Comparison of ENCODE assay signal across 19 cellular contexts in the genomic region with DNA sequence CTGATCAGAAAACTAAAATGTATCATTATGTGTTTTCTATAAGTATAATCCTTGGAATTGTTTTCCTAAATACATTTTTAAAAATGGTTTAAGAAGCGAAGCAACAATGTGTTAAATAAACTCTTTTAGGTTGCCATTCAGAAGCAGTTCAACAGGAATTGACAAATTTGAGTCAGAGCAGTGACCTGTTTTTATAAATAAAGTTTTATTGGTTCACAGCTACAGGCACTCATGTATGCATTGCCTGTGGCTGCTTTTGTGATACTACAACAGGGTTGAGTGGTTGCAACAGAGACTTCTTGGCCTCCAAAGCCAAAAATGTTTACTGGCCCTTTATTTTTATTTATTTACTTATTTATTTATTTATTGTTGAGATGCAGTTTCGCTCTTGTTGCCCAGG.
DNase-seq lines count a peak whose midpoint lies in the region; ATAC-seq, FAIRE-seq and TF ChIP-seq lines count a peak whose summit lies in the region.
"Had no signal": no experiment of that assay in that cellular context is flagged by ENCODE, and none has a peak within 500 bp of the region (broad histone marks: within the 10 kb centered on the region; RNA-seq: fewer than 3 reads in every experiment).

No MANE protein-coding gene starts in this region.

- TF ChIP-seq RAD21 in GM12878 (IDR thresholded peaks at IDR 0.05; ENCODE audit: insufficient read depth, low read depth, low read length): no peak

- no peak for TF ChIP-seq EP300 in GM12878 (IDR thresholded peaks at IDR 0.05; ENCODE audit: borderline replicate concordance in 1 of 2, control insufficient read depth in 1 of 2, low read depth in 2 of 2, low read length in 2 of 2)

- in situ Hi-C loops in mammary epithelial cell (cut with MboI; ENCODE audit: low sequenced_read_pairs in 2 of 2): no loop called here
- in situ Hi-C loops in GM12878 (cut with MboI): no loop called here

- H3K4me3 ChIP-seq in mammary epithelial cell (replicated peaks in 1 of 3; ENCODE audit: insufficient read depth in 1 of 3, low read depth in 2 of 3, low read length in 3 of 3) (no peak overlapping the region), breast epithelium (no peak overlapping the region), GM12878 (no peak overlapping the region)
- H3K4me3 ChIP-seq: BLaER1, GM23248 had no signal

- H3K27me3 ChIP-seq in mammary epithelial cell (ENCODE audit: insufficient read depth, low read length): no peaks in the 10 kb centered on the region
- H3K27me3 ChIP-seq in breast epithelium: no peaks in the 10 kb centered on the region
- H3K27me3 ChIP-seq in GM12878 (replicated peaks in 1 of 2; ENCODE audit: control insufficient read depth in 2 of 2, insufficient read depth in 2 of 2, low read length in 1 of 2): no peaks in the 10 kb centered on the region

- H3K79me2 ChIP-seq in mammary epithelial cell (ENCODE audit: insufficient read depth, low read length) (no peaks in the 10 kb centered on the region), GM12878 (ENCODE audit: control insufficient read depth, insufficient read depth, low read length) (no peaks in the 10 kb centered on the region)

- no peak overlapping the region for H3K9ac ChIP-seq in mammary epithelial cell (ENCODE audit: insufficient read depth, low read length)
- no peak overlapping the region for H3K9ac ChIP-seq in GM12878 (ENCODE audit: control insufficient read depth, insufficient read depth, low read length)
- H3K9ac ChIP-seq: BLaER1, GM23248 had no signal

- SMC1A ChIA-PET in GM12878 (lab: Charles Lee; ENCODE audit: uncharacterized antibody, unreplicated experiment): interaction anchor here (1.4 kb wide), 1 partner anchor 31 kb away, joined by 3 read pairs; no protein-coding TSS in a partner anchor

- intact Hi-C loops in mammary epithelial cell (cut with micrococcal nuclease) (no loop called here), breast epithelium (cut with DNase I; ENCODE audit: low total_unique reads) (no loop called here), GM12878 (cut with micrococcal nuclease; ENCODE audit: unreplicated experiment) (no loop called here)

- BruUV-seq in mammary epithelial cell (replicated peaks; lab: Mats Ljungman, UMichigan) (no TSS peak), GM12878 (replicated peaks; lab: Mats Ljungman, UMichigan) (no TSS peak)

- POLR2A ChIA-PET in GM12878 (lab: Charles Lee): no interaction called here

- CTCF ChIA-PET in mammary epithelial cell (lab: Charles Lee; ENCODE audit: low non-redundant PET) (no interaction called here), GM12878 (lab: Yijun Ruan, JAX) (no interaction called here)

- TF ChIP-seq CTCF in mammary epithelial cell (conservative IDR thresholded peaks at IDR 0.05 in 1 of 2, IDR thresholded peaks at IDR 0.05 in 1 of 2; ENCODE audit: extremely low read depth in 1 of 2, insufficient read depth in 1 of 2, low read depth in 1 of 2, low read length in 2 of 2) (no peak), breast epithelium (IDR thresholded peaks at IDR 0.05) (no peak), GM12878 (IDR thresholded peaks at IDR 0.05 in 2 of 3, conservative IDR thresholded peaks at IDR 0.05 in 1 of 3; ENCODE audit: control insufficient read depth in 2 of 3, extremely low read depth in 1 of 3, insufficient read depth in 1 of 3, low read depth in 3 of 3, low read length in 3 of 3) (no peak)

- no peak for TF ChIP-seq POLR2A in breast epithelium (IDR thresholded peaks at IDR 0.05)
- TF ChIP-seq POLR2A in GM12878 (IDR thresholded peaks at IDR 0.05; ENCODE audit: low read depth, low read length): no peak

- H2AFZ ChIP-seq in mammary epithelial cell (ENCODE audit: low read depth, low read length) (no peak overlapping the region), GM12878 (ENCODE audit: control insufficient read depth, low read depth, low read length) (no peak overlapping the region)
- H2AFZ ChIP-seq: GM23248 had no signal

- DNase-seq in mammary epithelial cell: no peak
- no peak for DNase-seq in breast epithelium (ENCODE audit: low spot score in 2 of 2)
- no peak for DNase-seq in GM12878 (ENCODE audit: low read depth, low spot score)
- no peak for DNase-seq in epithelial cell of prostate (ENCODE audit: low read depth, low spot score)
- no peak for DNase-seq in substantia nigra (lab: John Stamatoyannopoulos, UW)
- no peak for DNase-seq in NCI-H345 treated with DMSO at 0.1 percent for 48 hours (lab: John Stamatoyannopoulos, UW; ENCODE audit: unreplicated experiment)
- DNase-seq: Caco-2; CD4-positive, CD25-positive, alpha-beta regulatory T cell; CD8-positive, alpha-beta T cell; DND-41; GM23248; H7; HCEC 1CT had no signal

- H3K36me3 ChIP-seq in mammary epithelial cell (ENCODE audit: insufficient read depth, low read length) (no peaks in the 10 kb centered on the region), breast epithelium (no peaks in the 10 kb centered on the region), GM12878 (ENCODE audit: control insufficient read depth in 2 of 2, insufficient read depth in 2 of 2, low read length in 1 of 2) (no peaks in the 10 kb centered on the region)
- H3K36me3 ChIP-seq: BLaER1 had no signal

- ATAC-seq in GM12878: no peak
- ATAC-seq: CD8-positive, alpha-beta T cell had no signal

- H3K4me2 ChIP-seq in mammary epithelial cell (ENCODE audit: insufficient read depth, low read depth, low read length) (no peak overlapping the region), GM12878 (ENCODE audit: control insufficient read depth, insufficient read depth) (no peak overlapping the region)
- H3K4me2 ChIP-seq: BLaER1 had no signal

- peaks cover 8% of the 10 kb centered on the region for H3K4me1 ChIP-seq in mammary epithelial cell (ENCODE audit: insufficient read depth, low read length)
- H3K4me1 ChIP-seq in breast epithelium: no peaks in the 10 kb centered on the region
- no peaks in the 10 kb centered on the region for H3K4me1 ChIP-seq in GM12878 (ENCODE audit: control insufficient read depth, insufficient read depth, low read length)
- H3K4me1 ChIP-seq: BLaER1, Caco-2 had no signal

- RAD21 ChIA-PET in GM12878 (lab: Charles Lee; ENCODE audit: unreplicated experiment): no interaction called here

- H3K27ac ChIP-seq in mammary epithelial cell (ENCODE audit: insufficient read depth, low read depth, low read length) (peak overlapping the region; percentile 51), breast epithelium (no peak overlapping the region), GM12878 (ENCODE audit: control insufficient read depth, insufficient read depth) (no peak overlapping the region), epithelial cell of prostate (peak overlapping the region; percentile 51), substantia nigra (ENCODE audit: low read depth, low read length, poor library complexity, severe bottlenecking) (no peak overlapping the region)
- H3K27ac ChIP-seq: BLaER1, C4-2B, GM23248 had no signal

- WGBS in mammary epithelial cell (ENCODE audit: low coverage, missing lambda C conversion rate): 78% methylated on average over 2 of the region's 2 CpGs
- 0% methylated on average over 2 of the region's 2 CpGs for WGBS in GM12878 (ENCODE audit: insufficient coverage, insufficient replicate concordance, low lambda C conversion rate, missing lambda C conversion rate)

- no peak for FAIRE-seq in GM12878 (lab: Jason Lieb, UNC)
- FAIRE-seq: A204.1, G401.6, GM19239, H1 had no signal

- H3K9me3 ChIP-seq in mammary epithelial cell (replicated peaks; ENCODE audit: insufficient read depth, low read length): no peaks in the 10 kb centered on the region
- no peaks in the 10 kb centered on the region for H3K9me3 ChIP-seq in breast epithelium
- no peaks in the 10 kb centered on the region for H3K9me3 ChIP-seq in GM12878 (replicated peaks; ENCODE audit: control insufficient read depth, insufficient read depth, low read length)
- H3K9me3 ChIP-seq: BLaER1, Caco-2 had no signal

- dilution Hi-C loops in mammary epithelial cell (cut with HindIII; ENCODE audit: low sequenced_read_pairs): no loop called here

- H4K20me1 ChIP-seq in mammary epithelial cell (ENCODE audit: insufficient read depth, low read length) (no peaks in the 10 kb centered on the region), GM12878 (ENCODE audit: control insufficient read depth, insufficient read depth) (no peaks in the 10 kb centered on the region)
- H4K20me1 ChIP-seq: BLaER1 had no signal

TF ChIP-seq in GM12878, 131 proteins besides CTCF, POLR2A, EP300 and RAD21:
- TF ChIP-seq, protein P1, sequence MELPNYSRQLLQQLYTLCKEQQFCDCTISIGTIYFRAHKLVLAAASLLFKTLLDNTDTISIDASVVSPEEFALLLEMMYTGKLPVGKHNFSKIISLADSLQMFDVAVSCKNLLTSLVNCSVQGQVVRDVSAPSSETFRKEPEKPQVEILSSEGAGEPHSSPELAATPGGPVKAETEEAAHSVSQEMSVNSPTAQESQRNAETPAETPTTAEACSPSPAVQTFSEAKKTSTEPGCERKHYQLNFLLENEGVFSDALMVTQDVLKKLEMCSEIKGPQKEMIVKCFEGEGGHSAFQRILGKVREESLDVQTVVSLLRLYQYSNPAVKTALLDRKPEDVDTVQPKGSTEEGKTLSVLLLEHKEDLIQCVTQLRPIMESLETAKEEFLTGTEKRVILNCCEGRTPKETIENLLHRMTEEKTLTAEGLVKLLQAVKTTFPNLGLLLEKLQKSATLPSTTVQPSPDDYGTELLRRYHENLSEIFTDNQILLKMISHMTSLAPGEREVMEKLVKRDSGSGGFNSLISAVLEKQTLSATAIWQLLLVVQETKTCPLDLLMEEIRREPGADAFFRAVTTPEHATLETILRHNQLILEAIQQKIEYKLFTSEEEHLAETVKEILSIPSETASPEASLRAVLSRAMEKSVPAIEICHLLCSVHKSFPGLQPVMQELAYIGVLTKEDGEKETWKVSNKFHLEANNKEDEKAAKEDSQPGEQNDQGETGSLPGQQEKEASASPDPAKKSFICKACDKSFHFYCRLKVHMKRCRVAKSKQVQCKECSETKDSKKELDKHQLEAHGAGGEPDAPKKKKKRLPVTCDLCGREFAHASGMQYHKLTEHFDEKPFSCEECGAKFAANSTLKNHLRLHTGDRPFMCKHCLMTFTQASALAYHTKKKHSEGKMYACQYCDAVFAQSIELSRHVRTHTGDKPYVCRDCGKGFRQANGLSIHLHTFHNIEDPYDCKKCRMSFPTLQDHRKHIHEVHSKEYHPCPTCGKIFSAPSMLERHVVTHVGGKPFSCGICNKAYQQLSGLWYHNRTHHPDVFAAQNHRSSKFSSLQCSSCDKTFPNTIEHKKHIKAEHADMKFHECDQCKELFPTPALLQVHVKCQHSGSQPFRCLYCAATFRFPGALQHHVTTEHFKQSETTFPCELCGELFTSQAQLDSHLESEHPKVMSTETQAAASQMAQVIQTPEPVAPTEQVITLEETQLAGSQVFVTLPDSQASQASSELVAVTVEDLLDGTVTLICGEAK (IDR thresholded peaks at IDR 0.05; ENCODE audit: borderline replicate concordance): peak; percentile 55; the same call in 1 of the 2 replicates
- TF ChIP-seq MYC (IDR thresholded peaks at IDR 0.05; ENCODE audit: insufficient read depth, insufficient read length, insufficient replicate concordance, low read length, severe bottlenecking): no peak

Comparison
In these comparisons a context has a peak if more than half of its experiments do, and no peak if none do; other contexts are left out.
1. H3K27ac ChIP-seq: peak in mammary epithelial cell (single experiment) and epithelial cell of prostate (single experiment); none in breast epithelium (0 of 2), GM12878 (single experiment) and substantia nigra (single experiment).